ENCODE assay signal across 8 cellular contexts in the genomic region with DNA sequence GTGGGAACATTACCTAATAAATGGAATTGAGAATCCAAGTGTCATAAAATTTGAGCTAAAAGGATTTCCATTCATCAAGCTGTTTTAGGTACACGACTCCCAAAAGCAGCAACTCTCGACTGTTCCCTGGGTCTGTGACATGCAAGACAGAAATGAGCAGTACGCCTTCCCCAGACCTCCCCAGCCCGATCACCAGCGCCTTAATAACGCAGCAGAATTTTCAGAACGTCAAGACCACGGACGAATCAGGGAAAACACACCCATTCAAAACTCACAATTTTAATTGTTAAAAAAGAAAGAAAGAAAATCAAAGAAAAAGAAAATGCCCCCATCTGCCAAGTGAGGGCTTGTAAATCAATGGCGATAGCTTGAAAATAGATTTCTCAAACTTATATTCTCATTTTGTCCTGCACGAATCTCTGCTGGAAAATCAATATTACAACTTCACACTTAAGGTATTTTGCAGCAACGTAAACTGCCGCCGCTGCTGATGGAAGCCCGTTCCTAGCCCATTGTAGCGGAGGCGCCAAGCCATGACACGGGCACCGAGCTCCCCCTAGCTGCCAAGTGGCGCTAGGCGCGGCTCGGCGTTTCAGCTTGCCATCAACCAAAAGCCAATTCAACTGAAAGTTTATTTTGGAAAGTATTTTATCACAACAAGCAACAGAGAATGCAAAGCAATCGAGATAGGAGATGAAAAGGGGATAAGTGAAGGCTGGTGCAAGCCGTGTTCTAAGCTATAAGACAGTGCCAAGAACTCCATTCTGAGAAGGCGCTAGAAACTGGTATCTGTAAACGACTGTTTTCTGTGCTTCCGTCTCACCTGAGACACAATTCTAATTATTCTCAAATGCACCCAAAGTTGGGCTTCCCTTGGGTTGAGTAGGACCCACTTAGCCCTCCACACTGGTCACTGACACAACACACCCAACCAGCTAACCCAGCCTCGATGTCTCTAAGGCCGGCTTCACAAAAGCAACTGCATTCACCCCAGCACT. TPM values are rescaled to one million over a fixed set of nuclear protein-coding genes. Genes with fewer than 3 reads are reported as not detected.
DNase-seq lines count a peak whose midpoint lies in the region; ATAC-seq and TF ChIP-seq lines count a peak whose summit lies in the region.

No MANE protein-coding gene starts in this region.

- peak; percentile 91 for TF ChIP-seq CTCF in glutamatergic neuron (IDR thresholded peaks at IDR 0.05; ENCODE audit: partially characterized antibody, unreplicated experiment)
- TF ChIP-seq CTCF in progenitor cell of endocrine pancreas (IDR thresholded peaks at IDR 0.05; ENCODE audit: unreplicated experiment), result peak; percentile 99

- POLR2A ChIA-PET in CD4-positive, alpha-beta memory T cell (lab: Charles Lee; ENCODE audit: partially characterized antibody), result interaction anchor here (0.6 to 66.7 kb wide), 27 partner anchors 21 to 1663 kb away, joined by 3 to 6015 read pairs (median 6); no protein-coding TSS in a partner anchor

- CTCF ChIA-PET in CD4-positive, alpha-beta memory T cell (lab: Charles Lee; ENCODE audit: partially characterized antibody), result interaction anchor here (0.7 to 11.0 kb wide), 29 partner anchors 13 to 1289 kb away, joined by 3 to 270 read pairs (median 6); no protein-coding TSS in a partner anchor
- CTCF ChIA-PET in activated naive CD4-positive, alpha-beta T cell treated with anti-CD3 and anti-CD28 coated beads, Interleukin-2, amount 10 ng/mL, durations not matched to agents 7 days and 5 days (lab: Charles Lee), result interaction anchor here (0.7 to 11.2 kb wide), 20 partner anchors 11 to 1964 kb away, joined by 3 to 140 read pairs (median 4); no protein-coding TSS in a partner anchor

- H3K27me3 Mint-ChIP-seq in CD4-positive, alpha-beta memory T cell, result no peaks in the 10 kb centered on the region
- H3K27me3 Mint-ChIP-seq in activated naive CD4-positive, alpha-beta T cell treated with anti-CD3 and anti-CD28 coated beads, Interleukin-2, amount 10 ng/mL, durations not matched to agents 7 days and 5 days, result peaks cover 6% of the 10 kb centered on the region
- H3K27me3 Mint-ChIP-seq in glutamatergic neuron (ENCODE audit: unreplicated experiment), result peaks cover 8% of the 10 kb centered on the region
- H3K27me3 Mint-ChIP-seq in progenitor cell of endocrine pancreas, result peaks cover 86% of the 10 kb centered on the region

- peak overlapping the region; percentile 99 to 100 (median 100) for H3K27ac Mint-ChIP-seq in CD4-positive, alpha-beta memory T cell
- peak overlapping the region; percentile 100 for H3K27ac Mint-ChIP-seq in activated naive CD4-positive, alpha-beta T cell treated with anti-CD3 and anti-CD28 coated beads, Interleukin-2, amount 10 ng/mL, durations not matched to agents 7 days and 5 days
- H3K27ac Mint-ChIP-seq in glutamatergic neuron (ENCODE audit: unreplicated experiment) (no peak overlapping the region), progenitor cell of endocrine pancreas (no peak overlapping the region)

- peak overlapping the region; percentile 94 to 100 (median 98) for H3K4me3 Mint-ChIP-seq in CD4-positive, alpha-beta memory T cell
- H3K4me3 Mint-ChIP-seq in activated naive CD4-positive, alpha-beta T cell treated with anti-CD3 and anti-CD28 coated beads, Interleukin-2, amount 10 ng/mL, durations not matched to agents 7 days and 5 days, result peak overlapping the region; percentile 92
- H3K4me3 Mint-ChIP-seq in glutamatergic neuron (ENCODE audit: unreplicated experiment), result peak overlapping the region; percentile 20
- no peak overlapping the region for H3K4me3 Mint-ChIP-seq in progenitor cell of endocrine pancreas (ENCODE audit: low read depth)

- H3K9me3 ChIP-seq in CD4-positive, alpha-beta memory T cell (ENCODE audit: control insufficient read depth in 1 of 2, low read length in 2 of 2), result no peaks in the 10 kb centered on the region
- no peaks in the 10 kb centered on the region for H3K9me3 ChIP-seq in KOPT-K1 (ENCODE audit: insufficient read depth, low read length, poor library complexity, severe bottlenecking)

- H3K4me1 ChIP-seq in CD4-positive, alpha-beta memory T cell (ENCODE audit: insufficient read depth, low read length), result peaks cover 54% of the 10 kb centered on the region

- peak; percentile 87 to 90 (median 88) for DNase-seq in CD4-positive, alpha-beta memory T cell
- peak; percentile 74 for DNase-seq in SK-MEL-5 (ENCODE audit: low read depth, low spot score)
- DNase-seq in activated naive CD4-positive, alpha-beta T cell treated with anti-CD3 and anti-CD28 coated beads, Interleukin-2, amount 10 ng/mL, durations not matched to agents 7 days and 5 days, result peak; percentile 91
- DNase-seq in glutamatergic neuron, result peak; percentile 90
- peak; percentile 80 for DNase-seq in progenitor cell of endocrine pancreas (ENCODE audit: low spot score, unreplicated experiment)
- DNase-seq in ureter (ENCODE audit: low spot score), result peak; percentile 83

- peaks cover 70 to 72% of the 10 kb centered on the region in 2 donors for H3K36me3 Mint-ChIP-seq in CD4-positive, alpha-beta memory T cell
- peaks cover 75% of the 10 kb centered on the region for H3K36me3 Mint-ChIP-seq in activated naive CD4-positive, alpha-beta T cell treated with anti-CD3 and anti-CD28 coated beads, Interleukin-2, amount 10 ng/mL, durations not matched to agents 7 days and 5 days
- peaks cover 3% of the 10 kb centered on the region for H3K36me3 Mint-ChIP-seq in glutamatergic neuron (ENCODE audit: unreplicated experiment)
- no peaks in the 10 kb centered on the region for H3K36me3 Mint-ChIP-seq in progenitor cell of endocrine pancreas (ENCODE audit: insufficient read depth)

- ATAC-seq in GM19397 (IDR thresholded peaks at IDR 0.05; ENCODE audit: unreplicated experiment), result peak; percentile 64

- peaks cover 42 to 72% (median 55%) of the 10 kb centered on the region in 4 donors for H3K4me1 Mint-ChIP-seq in CD4-positive, alpha-beta memory T cell
- H3K4me1 Mint-ChIP-seq in activated naive CD4-positive, alpha-beta T cell treated with anti-CD3 and anti-CD28 coated beads, Interleukin-2, amount 10 ng/mL, durations not matched to agents 7 days and 5 days, result peaks cover 50% of the 10 kb centered on the region
- peaks cover 38% of the 10 kb centered on the region for H3K4me1 Mint-ChIP-seq in glutamatergic neuron (ENCODE audit: low read depth, unreplicated experiment)
- peaks cover 33% of the 10 kb centered on the region for H3K4me1 Mint-ChIP-seq in progenitor cell of endocrine pancreas (ENCODE audit: low read depth)

- H3K27ac ChIP-seq in CD4-positive, alpha-beta memory T cell (ENCODE audit: low read depth, low read length), result peak overlapping the region; percentile 98
- H3K27ac ChIP-seq in KOPT-K1 (ENCODE audit: low read depth, low read length, poor library complexity, severe bottlenecking), result peak overlapping the region; percentile 94

- H3K36me3 ChIP-seq in CD4-positive, alpha-beta memory T cell (ENCODE audit: insufficient read depth, low read length), result peaks cover 6% of the 10 kb centered on the region
- H3K36me3 ChIP-seq in KOPT-K1 (ENCODE audit: insufficient read depth, low read length), result peaks cover 63% of the 10 kb centered on the region

- H3K27me3 ChIP-seq in CD4-positive, alpha-beta memory T cell (ENCODE audit: insufficient read depth, low read length), result no peaks in the 10 kb centered on the region

- in situ Hi-C loops in SK-MEL-5 (cut with HindIII; ENCODE audit: low pct_unique_long_range_greater_than_20kb, low sequenced_read_pairs), result no loop called here

- peak overlapping the region; percentile 91 to 99 for H3K4me3 ChIP-seq in CD4-positive, alpha-beta memory T cell (ENCODE audit: low read length in 2 of 2)

- intact Hi-C loops in CD4-positive, alpha-beta memory T cell (cut with micrococcal nuclease), result loop anchor here (1.0 to 5.0 kb wide), 5 partner anchors 76 to 1128 kb away; no protein-coding TSS in a partner anchor

- H3K9me3 Mint-ChIP-seq in CD4-positive, alpha-beta memory T cell, result peaks cover 0 to 8% (median under 1%) of the 10 kb centered on the region in 8 donors
- H3K9me3 Mint-ChIP-seq in activated naive CD4-positive, alpha-beta T cell treated with anti-CD3 and anti-CD28 coated beads, Interleukin-2, amount 10 ng/mL, durations not matched to agents 7 days and 5 days, result no peaks in the 10 kb centered on the region
- peaks cover 12% of the 10 kb centered on the region for H3K9me3 Mint-ChIP-seq in glutamatergic neuron (ENCODE audit: unreplicated experiment)
- H3K9me3 Mint-ChIP-seq in progenitor cell of endocrine pancreas (ENCODE audit: low read depth), result no peaks in the 10 kb centered on the region

RNA-seq across cellular contexts. Expression of gene BCL11B, which starts 5.5 kb away (rescaled TPM):
- 100 to 1,000 TPM; 163 to 165 TPM for total RNA-seq in CD4-positive, alpha-beta memory T cell
- polyA plus RNA-seq in CD4-positive, alpha-beta memory T cell, result 10 to 100 TPM in 1 of 2 donors, 1 to 10 TPM in 1; 2.6 to 11.6 TPM
- 0.21 and 0.40 TPM in 2 replicates for total RNA-seq in SK-MEL-5 (2014; rRNA removed; shearing (Covaris generic))
- 0.27 and 0.53 TPM in 2 replicates for polyA plus RNA-seq in SK-MEL-5 (2015; cell fraction: cytosol; rRNA removed)
- 0.35 and 0.57 TPM in 2 replicates for polyA plus RNA-seq in SK-MEL-5 (2015; cell fraction: nucleus; rRNA removed)
- total RNA-seq in glutamatergic neuron (ENCODE audit: unreplicated experiment) (2.6 TPM), progenitor cell of endocrine pancreas (2.3 and 2.9 TPM in 2 replicates), ureter (8.4 TPM)

Comparison
In these comparisons a context has a peak if more than half of its experiments do, and no peak if none do; other contexts are left out.
1. Peak in every context shown above with its lines: DNase-seq, ATAC-seq, H3K4me3 ChIP-seq and H3K27ac ChIP-seq.
2. H3K27ac Mint-ChIP-seq: peak in CD4-positive, alpha-beta memory T cell (7 of 7) and activated naive CD4-positive, alpha-beta T cell treated with anti-CD3 and anti-CD28 coated beads, Interleukin-2, amount 10 ng/mL, durations not matched to agents 7 days and 5 days (single experiment); none in glutamatergic neuron (single experiment) and progenitor cell of endocrine pancreas (single experiment).
3. RNA of gene BCL11B, which starts 5.5 kb away (total RNA-seq): 163 to 165 TPM in CD4-positive, alpha-beta memory T cell; 8.4 TPM in ureter (single experiment), 2.6 TPM in glutamatergic neuron (single experiment), 2.3 to 2.9 TPM in progenitor cell of endocrine pancreas and 0.21 to 0.40 TPM in SK-MEL-5; every median in the first group is over 10 times any median in the second.